In the genomic region with DNA sequence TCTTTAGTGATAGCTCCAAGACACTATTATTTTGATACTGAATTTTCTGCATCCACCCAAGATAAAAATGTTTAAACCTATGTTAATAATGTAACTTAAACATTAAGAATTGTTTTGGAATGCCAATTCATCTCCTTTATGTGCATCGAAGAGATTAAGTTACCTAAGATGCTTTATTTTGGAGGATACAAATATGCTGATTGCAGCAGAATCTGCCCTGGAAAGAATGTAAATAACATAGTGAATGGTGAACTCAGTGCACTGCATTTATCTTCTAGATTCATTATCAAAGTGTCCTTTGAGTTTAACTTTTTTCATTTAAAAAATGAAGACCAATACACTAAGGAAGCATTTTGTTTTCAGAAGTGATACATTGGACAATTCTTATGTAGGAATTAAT, we compare ENCODE assay signal across 36 cellular contexts.
DNase-seq lines count a peak whose midpoint lies in the region; ATAC-seq, FAIRE-seq and TF ChIP-seq lines count a peak whose summit lies in the region.
"Had no signal": no experiment of that assay in that cellular context is flagged by ENCODE, and none has a peak within 500 bp of the region (broad histone marks: within the 10 kb centered on the region; RNA-seq: fewer than 3 reads in every experiment).

No MANE protein-coding gene starts in this region.

- CTCF ChIA-PET in HepG2 (lab: Yijun Ruan, JAX; ENCODE audit: low intra/inter-chr PET ratio, low total read pairs) = no interaction called here
- CTCF ChIA-PET in A549 (lab: Yijun Ruan, JAX) = no interaction called here
- CTCF ChIA-PET in IMR-90 (lab: Yijun Ruan, JAX) = no interaction called here
- CTCF ChIA-PET in K562 (lab: Yijun Ruan, JAX; ENCODE audit: low intra/inter-chr PET ratio) = no interaction called here
- CTCF ChIA-PET in PC-3 (lab: Charles Lee) = no interaction called here

- DNase-seq in HepG2 (ENCODE audit: low spot score) = no peak
- no peak for DNase-seq in right lobe of liver
- no peak for DNase-seq in A549 (ENCODE audit: low read depth in 1 of 2, low spot score in 1 of 2)
- DNase-seq in IMR-90 = no peak
- DNase-seq in K562 (ENCODE audit: extremely low read depth in 1 of 4, low spot score in 3 of 4) = no peak
- no peak for DNase-seq in NCI-H748 (lab: John Stamatoyannopoulos, UW; ENCODE audit: unreplicated experiment)
- DNase-seq in PC-3 = no peak
- no peak for DNase-seq in natural killer cell
- DNase-seq: 8988T; ACHN; AML-193; BE2C; C1 segment of cervical spinal cord; Caco-2; Calu3; CD4-positive, alpha-beta memory T cell; CD4-positive, alpha-beta T cell; CD4-positive, CD25-positive, alpha-beta regulatory T cell; CD8-positive, alpha-beta memory T cell; CD8-positive, alpha-beta T cell; COR-L47; DMS 273 treated with DMSO at 0.1 percent for 48 hours; DMS153; DMS53; DMS79; DMS79 treated with DMSO at 0.1 percent for 48 hours; DND-41; EL had no signal

- peaks cover 86% of the 10 kb centered on the region for H3K9me3 ChIP-seq in HepG2 (ENCODE audit: low read length)
- no peaks in the 10 kb centered on the region for H3K9me3 ChIP-seq in right lobe of liver
- H3K9me3 ChIP-seq in A549 = no peaks in the 10 kb centered on the region
- H3K9me3 ChIP-seq in IMR-90 (ENCODE audit: control insufficient read depth, insufficient read depth, low read length) = no peaks in the 10 kb centered on the region
- H3K9me3 ChIP-seq in K562 (replicated peaks; ENCODE audit: control insufficient read depth, insufficient read depth, low read depth, low read length) = peaks cover 2% of the 10 kb centered on the region; the same call in 1 of the 2 replicates
- H3K9me3 ChIP-seq in PC-3 (ENCODE audit: low read length) = peaks cover 3% of the 10 kb centered on the region; the same call in 1 of the 2 replicates
- H3K9me3 ChIP-seq: BE2C; BLaER1; BLaER1 treated with 17β-estradiol and CSF1 and Interleukin-3, amounts not matched to agents 10 nM and 100 nM; Caco-2 had no signal

- no peak overlapping the region for H3K18ac ChIP-seq in IMR-90 (ENCODE audit: low read depth, low read length)

- TF ChIP-seq EP300 in HepG2 (IDR thresholded peaks at IDR 0.05; ENCODE audit: low read depth in 2 of 2, low read length in 2 of 2) (no peak), HepG2 (CRISPR knock-in tag; IDR thresholded peaks at IDR 0.05; ENCODE audit: borderline replicate concordance) (no peak), A549 (IDR thresholded peaks at IDR 0.05) (no peak), K562 (IDR thresholded peaks at IDR 0.05; ENCODE audit: low read length) (no peak)

- no peaks in the 10 kb centered on the region for H3K27me3 Mint-ChIP-seq in natural killer cell (ENCODE audit: low read depth in 2 of 2)
- H3K27me3 Mint-ChIP-seq: CD4-positive, alpha-beta T cell; CD8-positive, alpha-beta memory T cell had no signal

- TF ChIP-seq POLR2A in HepG2 (IDR thresholded peaks at IDR 0.05; ENCODE audit: insufficient read depth in 1 of 2, low read depth in 2 of 2, low read length in 2 of 2) (no peak), right lobe of liver (IDR thresholded peaks at IDR 0.05) (no peak), A549 (IDR thresholded peaks at IDR 0.05; ENCODE audit: low read length) (no peak), IMR-90 (IDR thresholded peaks at IDR 0.05; ENCODE audit: low read depth, low read length) (no peak), K562 (conservative IDR thresholded peaks at IDR 0.05) (no peak)

- no peak overlapping the region for H3K23ac ChIP-seq in IMR-90 (ENCODE audit: low read depth, low read length)

- H4K20me1 ChIP-seq in HepG2 (ENCODE audit: insufficient read depth, low read length) (no peaks in the 10 kb centered on the region), IMR-90 (ENCODE audit: insufficient read depth, low read length) (no peaks in the 10 kb centered on the region), K562 (replicated peaks; ENCODE audit: control insufficient read depth, insufficient read depth, low read length) (no peaks in the 10 kb centered on the region), PC-3 (ENCODE audit: low read length) (no peaks in the 10 kb centered on the region)
- H4K20me1 ChIP-seq: BLaER1; BLaER1 treated with 17β-estradiol and CSF1 and Interleukin-3, amounts not matched to agents 10 nM and 100 nM had no signal

- no peak for ATAC-seq in HepG2
- ATAC-seq in right lobe of liver = no peak
- no peak for ATAC-seq in A549
- no peak for ATAC-seq in IMR-90 (ENCODE audit: low read depth)
- ATAC-seq in K562 = no peak
- ATAC-seq in PC-3 = no peak
- ATAC-seq in natural killer cell = no peak
- ATAC-seq: CD8-positive, alpha-beta T cell had no signal

- no peak overlapping the region for H3K14ac ChIP-seq in IMR-90 (replicated peaks; ENCODE audit: low read depth, low read length)

- BruUV-seq in HepG2 (replicated peaks; lab: Mats Ljungman, UMichigan) (no TSS peak), IMR-90 (replicated peaks; lab: Mats Ljungman, UMichigan) (no TSS peak), K562 (replicated peaks; lab: Mats Ljungman, UMichigan) (no TSS peak), PC-3 (replicated peaks; lab: Mats Ljungman, UMichigan) (no TSS peak)

- H2AK5ac ChIP-seq in IMR-90 (ENCODE audit: low read depth, low read length) = no peak overlapping the region

- no peak overlapping the region for H2BK5ac ChIP-seq in IMR-90 (ENCODE audit: low read depth, low read length, poor library complexity, severe bottlenecking)

- no peak for TF ChIP-seq RAD21 in HepG2 (CRISPR knock-in tag; IDR thresholded peaks at IDR 0.05)
- no peak for TF ChIP-seq RAD21 in A549 (conservative IDR thresholded peaks at IDR 0.05 in 1 of 2, IDR thresholded peaks at IDR 0.05 in 1 of 2)
- TF ChIP-seq RAD21 in IMR-90 (IDR thresholded peaks at IDR 0.05; ENCODE audit: low read length) = no peak
- TF ChIP-seq RAD21 in K562 (CRISPR knock-in tag; conservative IDR thresholded peaks at IDR 0.05 in 1 of 2, IDR thresholded peaks at IDR 0.05 in 1 of 2) = no peak

- no peak overlapping the region for H3K27ac ChIP-seq in HepG2 (ENCODE audit: extremely low read length, insufficient read depth, low read length)
- no peak overlapping the region for H3K27ac ChIP-seq in right lobe of liver
- no peak overlapping the region for H3K27ac ChIP-seq in A549
- no peak overlapping the region for H3K27ac ChIP-seq in IMR-90 (ENCODE audit: insufficient read depth, low read length)
- no peak overlapping the region for H3K27ac ChIP-seq in K562 (ENCODE audit: extremely low read depth, low read depth, low read length)
- H3K27ac ChIP-seq in PC-3 (ENCODE audit: low read length) = no peak overlapping the region
- H3K27ac ChIP-seq: 22Rv1; BLaER1; BLaER1 treated with 17β-estradiol and CSF1 and Interleukin-3, amounts not matched to agents 10 nM and 100 nM; C4-2B had no signal

- intact Hi-C loops in HepG2 (cut with micrococcal nuclease; ENCODE audit: unreplicated experiment) = no loop called here
- intact Hi-C loops in right lobe of liver (cut with DNase I) = no loop called here
- intact Hi-C loops in IMR-90 (cut with micrococcal nuclease) = no loop called here
- intact Hi-C loops in K562 (cut with micrococcal nuclease) = no loop called here
- intact Hi-C loops in PC-3 (cut with micrococcal nuclease) = no loop called here
- intact Hi-C loops in natural killer cell (cut with micrococcal nuclease) = no loop called here

- H3K9me2 ChIP-seq in PC-3 (replicated peaks; ENCODE audit: low read length) = no peaks in the 10 kb centered on the region

- in situ Hi-C loops in HepG2 (cut with HindIII; ENCODE audit: extremely low pct_ligation_motif_present, low pct_unique_long_range_greater_than_20kb) = no loop called here
- in situ Hi-C loops in IMR-90 (cut with MboI; ENCODE audit: low sequenced_read_pairs) = no loop called here
- in situ Hi-C loops in K562 (cut with MboI) = no loop called here

- no peak overlapping the region for H3K4me3 Mint-ChIP-seq in natural killer cell
- H3K4me3 Mint-ChIP-seq: B cell; CD14-positive monocyte; CD4-positive, alpha-beta memory T cell; CD4-positive, alpha-beta T cell; CD4-positive, CD25-positive, alpha-beta regulatory T cell; CD8-positive, alpha-beta memory T cell; CD8-positive, alpha-beta T cell had no signal

- no peaks in the 10 kb centered on the region for H3K4me1 Mint-ChIP-seq in natural killer cell
- H3K4me1 Mint-ChIP-seq: B cell; CD14-positive monocyte; CD4-positive, alpha-beta memory T cell; CD4-positive, CD25-positive, alpha-beta regulatory T cell; CD8-positive, alpha-beta memory T cell had no signal

- H3K4me2 ChIP-seq in HepG2 (ENCODE audit: low read depth, low read length) (no peak overlapping the region), A549 (no peak overlapping the region), IMR-90 (ENCODE audit: low read depth, low read length) (no peak overlapping the region), K562 (ENCODE audit: insufficient read depth, low read length) (no peak overlapping the region), PC-3 (ENCODE audit: low read length) (no peak overlapping the region)
- H3K4me2 ChIP-seq: BLaER1; BLaER1 treated with 17β-estradiol and CSF1 and Interleukin-3, amounts not matched to agents 10 nM and 100 nM had no signal

- TF ChIP-seq CTCF in HepG2 (CRISPR knock-in tag; IDR thresholded peaks at IDR 0.05) (no peak), right lobe of liver (IDR thresholded peaks at IDR 0.05) (no peak), A549 (IDR thresholded peaks at IDR 0.05) (no peak), IMR-90 (conservative IDR thresholded peaks at IDR 0.05; ENCODE audit: low read depth, low read length) (no peak), K562 (IDR thresholded peaks at IDR 0.05 in 2 of 3, conservative IDR thresholded peaks at IDR 0.05 in 1 of 3; ENCODE audit: insufficient read depth in 2 of 3, low read depth in 1 of 3, low read length in 3 of 3) (no peak), PC-3 (conservative IDR thresholded peaks at IDR 0.05; ENCODE audit: low read depth, low read length) (no peak), natural killer cell (IDR thresholded peaks at IDR 0.05) (no peak)

- no peak overlapping the region for H4K5ac ChIP-seq in IMR-90 (ENCODE audit: low read depth, low read length)

- H3K9ac ChIP-seq in HepG2 (ENCODE audit: insufficient read depth, low read depth, low read length) (no peak overlapping the region), IMR-90 (ENCODE audit: low read depth, low read length) (no peak overlapping the region), K562 (ENCODE audit: insufficient read depth in 1 of 2, low read depth in 2 of 2, low read length in 2 of 2) (no peak overlapping the region), PC-3 (ENCODE audit: low read length) (no peak overlapping the region)
- H3K9ac ChIP-seq: BLaER1; BLaER1 treated with 17β-estradiol and CSF1 and Interleukin-3, amounts not matched to agents 10 nM and 100 nM had no signal

- no peak overlapping the region for H3K4me3 ChIP-seq in HepG2 (replicated peaks in 1 of 3; ENCODE audit: insufficient read depth in 1 of 3, low read depth in 2 of 3, low read length in 3 of 3)
- no peak overlapping the region for H3K4me3 ChIP-seq in right lobe of liver
- no peak overlapping the region for H3K4me3 ChIP-seq in A549
- no peak overlapping the region for H3K4me3 ChIP-seq in IMR-90 (ENCODE audit: insufficient read depth, low read depth, low read length)
- no peak overlapping the region for H3K4me3 ChIP-seq in K562
- no peak overlapping the region for H3K4me3 ChIP-seq in PC-3 (ENCODE audit: low read length)
- H3K4me3 ChIP-seq: BLaER1; BLaER1 treated with 17β-estradiol and CSF1 and Interleukin-3, amounts not matched to agents 10 nM and 100 nM had no signal

- no peaks in the 10 kb centered on the region for H3K4me1 ChIP-seq in HepG2 (ENCODE audit: insufficient read depth, low read length)
- H3K4me1 ChIP-seq in right lobe of liver = no peaks in the 10 kb centered on the region
- no peaks in the 10 kb centered on the region for H3K4me1 ChIP-seq in A549
- no peaks in the 10 kb centered on the region for H3K4me1 ChIP-seq in IMR-90 (ENCODE audit: control insufficient read depth, insufficient read depth, low read length)
- H3K4me1 ChIP-seq in K562 (replicated peaks in 1 of 2; ENCODE audit: control insufficient read depth in 2 of 2, insufficient read depth in 2 of 2, low read length in 2 of 2) = no peaks in the 10 kb centered on the region
- H3K4me1 ChIP-seq in PC-3 (ENCODE audit: insufficient read depth, low read length) = no peaks in the 10 kb centered on the region
- H3K4me1 ChIP-seq: BE2C; BLaER1; BLaER1 treated with 17β-estradiol and CSF1 and Interleukin-3, amounts not matched to agents 10 nM and 100 nM; Caco-2 had no signal

- H3K9me1 ChIP-seq in IMR-90 (ENCODE audit: insufficient read depth, low read length) = no peaks in the 10 kb centered on the region
- no peaks in the 10 kb centered on the region for H3K9me1 ChIP-seq in K562 (ENCODE audit: control insufficient read depth, insufficient read depth, low read length)

- H3K36me3 Mint-ChIP-seq in natural killer cell = no peaks in the 10 kb centered on the region
- H3K36me3 Mint-ChIP-seq: CD14-positive monocyte; CD4-positive, alpha-beta memory T cell; CD4-positive, CD25-positive, alpha-beta regulatory T cell; CD8-positive, alpha-beta T cell had no signal

- H2AFZ ChIP-seq in HepG2 (ENCODE audit: low read length) (no peak overlapping the region), IMR-90 (replicated peaks; ENCODE audit: low read length, poor library complexity) (no peak overlapping the region), K562 (ENCODE audit: low read depth, low read length) (no peak overlapping the region), PC-3 (ENCODE audit: low read length) (no peak overlapping the region)

- H2BK20ac ChIP-seq in IMR-90 (ENCODE audit: low read depth, low read length) = no peak overlapping the region

- H2AK9ac ChIP-seq in IMR-90 (replicated peaks; ENCODE audit: low read depth, low read length, poor library complexity) = no peak overlapping the region

- H3K27ac Mint-ChIP-seq in natural killer cell = no peak overlapping the region
- H3K27ac Mint-ChIP-seq: B cell; CD14-positive monocyte; CD4-positive, alpha-beta memory T cell; CD4-positive, alpha-beta T cell; CD4-positive, CD25-positive, alpha-beta regulatory T cell; CD8-positive, alpha-beta memory T cell; CD8-positive, alpha-beta T cell had no signal

- no peak overlapping the region for H4K8ac ChIP-seq in IMR-90 (ENCODE audit: low read depth in 2 of 2, low read length in 2 of 2)

- H3K36me3 ChIP-seq in HepG2 (replicated peaks in 1 of 2; ENCODE audit: control insufficient read depth in 1 of 2, insufficient read depth in 2 of 2, low read length in 2 of 2) (no peaks in the 10 kb centered on the region), right lobe of liver (no peaks in the 10 kb centered on the region), IMR-90 (ENCODE audit: control insufficient read depth, insufficient read depth, low read length) (no peaks in the 10 kb centered on the region), K562 (ENCODE audit: control insufficient read depth, insufficient read depth, low read length) (no peaks in the 10 kb centered on the region), PC-3 (ENCODE audit: low read depth, low read length) (no peaks in the 10 kb centered on the region; the same call in 1 of the 2 replicates)
- H3K36me3 ChIP-seq: BE2C; BLaER1; BLaER1 treated with 17β-estradiol and CSF1 and Interleukin-3, amounts not matched to agents 10 nM and 100 nM had no signal

- no peak overlapping the region for H3K4ac ChIP-seq in IMR-90 (ENCODE audit: low read depth, low read length)

- no peak overlapping the region for H3K56ac ChIP-seq in IMR-90 (ENCODE audit: extremely low read depth, insufficient read depth, low read length)

- 0% methylated on average over 1 of the region's 1 CpG for WGBS in HepG2 (ENCODE audit: low lambda C conversion rate)
- 56% methylated on average over 1 of the region's 1 CpG for WGBS in right lobe of liver (ENCODE audit: insufficient coverage, low coverage, low lambda C conversion rate, missing lambda C conversion rate)
- WGBS in A549 (ENCODE audit: missing lambda C conversion rate) = 0% methylated on average over 1 of the region's 1 CpG
- WGBS in IMR-90 (ENCODE audit: extremely low coverage in 2 of 2, insufficient read length in 1 of 2), 2 experiments = no CpG with 5 or more reads among the region's 1 CpG
- WGBS in K562 (ENCODE audit: insufficient coverage, low coverage, missing lambda C conversion rate) = 0% methylated on average over 1 of the region's 1 CpG

- H3F3A ChIP-seq in PC-3 (ENCODE audit: low read length, unreplicated experiment) = no peaks in the 10 kb centered on the region

- POLR2A ChIA-PET in HepG2 (lab: Yijun Ruan, JAX) = no interaction called here
- POLR2A ChIA-PET in A549 (lab: Yijun Ruan, JAX) = no interaction called here
- POLR2A ChIA-PET in IMR-90 (lab: Charles Lee; ENCODE audit: unreplicated experiment) = no interaction called here
- POLR2A ChIA-PET in K562 (lab: Yijun Ruan, JAX) = no interaction called here
- POLR2A ChIA-PET in PC-3 (lab: Charles Lee; ENCODE audit: unreplicated experiment) = no interaction called here

- no peak for FAIRE-seq in HepG2 (lab: Jason Lieb, UNC)
- FAIRE-seq in A549 (lab: Jason Lieb, UNC) = no peak
- FAIRE-seq in K562 (lab: Jason Lieb, UNC) = no peak
- FAIRE-seq: A204.1, D721Med had no signal

- dilution Hi-C loops in IMR-90 (cut with HindIII; ENCODE audit: low sequenced_read_pairs, unreplicated experiment) = no loop called here

- no peak overlapping the region for H2BK120ac ChIP-seq in IMR-90 (ENCODE audit: low read depth, low read length)

- no peak overlapping the region for H2BK15ac ChIP-seq in IMR-90 (ENCODE audit: low read depth, low read length)

- H3K27me3 ChIP-seq in HepG2 (ENCODE audit: control insufficient read depth in 1 of 2, insufficient read depth in 2 of 2, low read length in 2 of 2) (no peaks in the 10 kb centered on the region), right lobe of liver (no peaks in the 10 kb centered on the region), IMR-90 (ENCODE audit: control insufficient read depth, insufficient read depth, low read length) (no peaks in the 10 kb centered on the region), K562 (ENCODE audit: control insufficient read depth in 2 of 2, insufficient read depth in 2 of 2, low read length in 2 of 2) (no peaks in the 10 kb centered on the region), PC-3 (ENCODE audit: low read length) (no peaks in the 10 kb centered on the region)
- H3K27me3 ChIP-seq: BE2C; BLaER1; BLaER1 treated with 17β-estradiol and CSF1 and Interleukin-3, amounts not matched to agents 10 nM and 100 nM had no signal

- peaks cover 8 to 16% of the 10 kb centered on the region in 2 donors for H3K9me3 Mint-ChIP-seq in natural killer cell

- no peaks in the 10 kb centered on the region for H3K79me1 ChIP-seq in IMR-90 (ENCODE audit: low read depth in 1 of 2, low read length in 2 of 2)

- H3K79me2 ChIP-seq in HepG2 (ENCODE audit: insufficient read depth, low read length) = no peaks in the 10 kb centered on the region
- H3K79me2 ChIP-seq in K562 (ENCODE audit: control insufficient read depth, insufficient read depth, low read length) = no peaks in the 10 kb centered on the region
- H3K79me2 ChIP-seq in PC-3 (ENCODE audit: low read length) = no peaks in the 10 kb centered on the region

- no peak overlapping the region for H4K91ac ChIP-seq in IMR-90 (ENCODE audit: insufficient read depth, low read depth, low read length)
